Comparison of ENCODE assay signal across 8 cellular contexts in the genomic region with DNA sequence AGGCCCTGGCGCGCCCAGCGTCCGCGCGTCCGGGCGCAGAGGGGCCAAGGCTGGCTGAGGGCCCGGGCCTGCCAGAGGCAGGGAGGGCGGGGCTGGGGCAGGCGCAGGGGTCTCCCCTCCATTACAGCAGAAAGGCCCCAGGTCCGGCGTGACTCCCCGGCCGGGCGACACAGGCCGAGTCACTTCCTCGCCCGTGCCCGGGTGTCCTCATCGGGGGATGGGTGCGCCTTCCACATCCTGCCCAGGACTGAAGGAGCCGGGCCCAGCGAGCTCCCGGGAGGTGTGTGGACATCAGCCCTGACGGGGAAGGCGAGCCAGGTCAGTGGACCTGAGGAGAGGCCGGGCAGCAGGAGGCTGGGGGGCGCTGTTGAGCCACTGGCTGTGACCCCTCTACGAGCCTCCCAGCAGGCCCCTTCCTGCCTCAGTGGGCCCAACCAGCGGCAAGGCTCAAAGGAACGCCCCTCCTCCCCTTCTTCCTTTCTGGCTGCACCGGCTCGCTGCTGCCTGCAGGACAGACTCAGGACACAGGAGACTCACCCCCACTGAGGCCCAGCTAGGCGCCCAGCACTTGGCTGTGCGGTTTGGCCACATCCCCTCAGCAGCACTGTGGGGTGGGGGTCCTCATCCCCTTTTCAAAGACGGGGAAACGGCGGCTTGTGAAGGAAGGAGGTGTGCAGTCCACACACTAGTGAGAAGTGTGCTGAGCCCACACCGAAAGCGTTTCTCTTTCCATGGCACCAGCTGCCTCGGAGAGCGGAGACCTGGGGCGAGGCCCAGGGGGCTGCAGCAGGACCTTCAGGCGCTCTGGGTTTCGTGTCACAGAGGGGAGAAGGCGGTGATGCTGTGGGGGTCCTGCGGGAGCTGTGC. TPM values are rescaled to one million over a fixed set of nuclear protein-coding genes. Genes with fewer than 3 reads are reported as not detected.
DNase-seq lines count a peak whose midpoint lies in the region; ATAC-seq and TF ChIP-seq lines count a peak whose summit lies in the region.

No MANE protein-coding gene starts in this region.

- ATAC-seq in natural killer cell (peak in 1 of 3 donors; percentile 5), GM21423 (IDR thresholded peaks at IDR 0.05; ENCODE audit: unreplicated experiment) (no peak)

- 0 out of 2 replicates have a peak, but pooled peaks have one; percentile 4 for TF ChIP-seq EP300 in Ishikawa (IDR thresholded peaks at IDR 0.05; ENCODE audit: borderline replicate concordance)

- DNase-seq in CD14-positive monocyte (ENCODE audit: low spot score) (peak; percentile 68), epithelial cell of esophagus (ENCODE audit: low read depth) (peak; percentile 15), natural killer cell (no peak), retina (no peak), HT-29 (ENCODE audit: low spot score) (no peak), NCI-H446 treated with DMSO at 0.1 percent for 48 hours (lab: John Stamatoyannopoulos, UW) (no peak)

- H3K4me1 Mint-ChIP-seq in CD14-positive monocyte (peaks cover 64% of the 10 kb centered on the region), natural killer cell (peaks cover 0 to 6% of the 10 kb centered on the region in 2 donors)

- H3K27me3 Mint-ChIP-seq in CD14-positive monocyte (ENCODE audit: low read depth in 3 of 3) (no peaks in the 10 kb centered on the region), natural killer cell (ENCODE audit: low read depth in 2 of 2) (peaks cover 21 to 32% of the 10 kb centered on the region in 2 donors)

- H3K27ac Mint-ChIP-seq in CD14-positive monocyte, result peak overlapping the region; percentile 86 to 96 (median 91)
- H3K27ac Mint-ChIP-seq in natural killer cell, result no peak overlapping the region

- peak overlapping the region; percentile 95 to 98 for H3K4me3 Mint-ChIP-seq in CD14-positive monocyte
- H3K4me3 Mint-ChIP-seq in natural killer cell, result peak overlapping the region; percentile 28

- TF ChIP-seq CTCF in CD14-positive monocyte (IDR thresholded peaks at IDR 0.05) (peak; percentile 63), epithelial cell of esophagus (IDR thresholded peaks at IDR 0.05; ENCODE audit: insufficient read depth, low read depth, low read length, missing control alignments) (no peak), natural killer cell (IDR thresholded peaks at IDR 0.05) (no peak)

- H3K36me3 Mint-ChIP-seq in CD14-positive monocyte (peaks cover 31 to 43% of the 10 kb centered on the region in 2 donors), natural killer cell (no peaks in the 10 kb centered on the region)

- H3K4me3 ChIP-seq in epithelial cell of esophagus (ENCODE audit: low read length), result no peak overlapping the region

- intact Hi-C loops in CD14-positive monocyte (cut with micrococcal nuclease), result loop anchor here (1.0 to 2.0 kb wide), 2 partner anchors 19 kb away; no protein-coding TSS in a partner anchor
- intact Hi-C loops in natural killer cell (cut with micrococcal nuclease), result no loop called here

- TF ChIP-seq RAD21 in Ishikawa (IDR thresholded peaks at IDR 0.05; ENCODE audit: low read depth), result peak; percentile 53

- peaks cover 0 to 2% (median 0%) of the 10 kb centered on the region in 7 donors for H3K9me3 Mint-ChIP-seq in CD14-positive monocyte
- H3K9me3 Mint-ChIP-seq in natural killer cell, result no peaks in the 10 kb centered on the region

TF ChIP-seq in Ishikawa, 13 proteins besides CTCF, POLR2A, EP300 and RAD21:
- TF ChIP-seq TEAD4 (IDR thresholded peaks at IDR 0.05) (no peak), ZBTB7A (IDR thresholded peaks at IDR 0.05; ENCODE audit: low read depth) (peak; percentile 73)

RNA-seq across cellular contexts. Expression of a gene that starts 0.6 kb away (rescaled TPM):
- 10 to 100 TPM; 41.5 to 50.8 TPM for polyA plus RNA-seq in CD14-positive monocyte
- total RNA-seq in natural killer cell, result 10 to 100 TPM; 14.2 to 89.8 (median 50.1) TPM
- total RNA-seq in HT-29 (2014; rRNA removed; shearing (Covaris generic)), result 145 and 168 TPM in 2 replicates

RNA-seq across cellular contexts. Expression of a gene that starts 29.3 kb away (rescaled TPM):
- not detected for polyA plus RNA-seq in CD14-positive monocyte
- not detected for total RNA-seq in natural killer cell
- 3.9 and 6.2 TPM in 2 replicates for total RNA-seq in HT-29 (2014; rRNA removed; shearing (Covaris generic))

RNA-seq across cellular contexts. Expression of a gene that starts 39.9 kb away (rescaled TPM):
- not detected for polyA plus RNA-seq in CD14-positive monocyte
- not detected for total RNA-seq in natural killer cell
- not detected in 2 replicates for total RNA-seq in HT-29 (2014; rRNA removed; shearing (Covaris generic))

Comparison
In these comparisons a context has a peak if more than half of its experiments do, and no peak if none do; other contexts are left out.
1. DNase-seq: peak in CD14-positive monocyte (single experiment) and epithelial cell of esophagus (single experiment); none in natural killer cell (single experiment), retina (single experiment), HT-29 (single experiment) and NCI-H446 treated with DMSO at 0.1 percent for 48 hours (single experiment).
2. H3K27ac Mint-ChIP-seq: peak in CD14-positive monocyte (7 of 7); none in natural killer cell (0 of 2).